ENCODE assay signal across 8 cellular contexts in genomic region chr4:75511841-75512240, GRCh38. TPM values are rescaled to one million over a fixed set of nuclear protein-coding genes. Genes with fewer than 3 reads are reported as not detected.
DNase-seq lines count a peak whose midpoint lies in the region; ATAC-seq and TF ChIP-seq lines count a peak whose summit lies in the region.
"Had no signal": no experiment of that assay in that cellular context is flagged by ENCODE, and none has a peak within 500 bp of the region (broad histone marks: within the 10 kb centered on the region; RNA-seq: fewer than 3 reads in every experiment).

No MANE protein-coding gene starts in this region.

- peaks cover 4% of the 10 kb centered on the region; the same call in 1 of the 2 replicates for H4K20me1 ChIP-seq in HCT116 (ENCODE audit: insufficient read depth)
- no peaks in the 10 kb centered on the region for H4K20me1 ChIP-seq in SU-DHL-6 (ENCODE audit: low read depth, low read length)

- TF ChIP-seq POLR2A in HCT116 (IDR thresholded peaks at IDR 0.05; ENCODE audit: borderline replicate concordance, extremely low read depth, insufficient read depth, insufficient read length), result no peak

- H3K27me3 ChIP-seq in HCT116 (ENCODE audit: insufficient read depth, low read length) (no peaks in the 10 kb centered on the region), SU-DHL-6 (ENCODE audit: low read length) (no peaks in the 10 kb centered on the region), iPS-18a (ENCODE audit: control insufficient read depth, insufficient read depth, low read length) (no peaks in the 10 kb centered on the region), stomach smooth muscle (ENCODE audit: control insufficient read depth in 1 of 2, insufficient read depth in 2 of 2, low read length in 2 of 2) (no peaks in the 10 kb centered on the region)

- TF ChIP-seq RAD21 in HCT116 (IDR thresholded peaks at IDR 0.05; ENCODE audit: low read depth), result no peak

- H3K27ac ChIP-seq in HCT116 (ENCODE audit: low read depth, low read length) (no peak overlapping the region), SU-DHL-6 (ENCODE audit: low read depth, low read length) (no peak overlapping the region), iPS-18a (ENCODE audit: low read length) (peak overlapping the region; percentile 10), stomach smooth muscle (ENCODE audit: low read length) (no peak overlapping the region)

- H3K9me3 ChIP-seq in HCT116 (ENCODE audit: control insufficient read depth in 1 of 2, insufficient read depth in 1 of 2, low read depth in 1 of 2, low read length in 2 of 2) (no peaks in the 10 kb centered on the region), SU-DHL-6 (ENCODE audit: insufficient read depth, low read length) (no peaks in the 10 kb centered on the region), iPS-18a (ENCODE audit: control insufficient read depth, low read depth, low read length) (no peaks in the 10 kb centered on the region), stomach smooth muscle (ENCODE audit: control insufficient read depth in 2 of 2, low read length in 2 of 2) (no peaks in the 10 kb centered on the region)

- intact Hi-C loops in HCT116 (cut with micrococcal nuclease), result loop anchor here (5.0 kb wide), 1 partner anchor 1240 kb away; no protein-coding TSS in a partner anchor

- H3K9ac ChIP-seq in HCT116 (ENCODE audit: low read length), result no peak overlapping the region
- peak overlapping the region; percentile 32; the same call in 1 of the 2 replicates for H3K9ac ChIP-seq in SU-DHL-6 (ENCODE audit: low read length)
- H3K9ac ChIP-seq in iPS-18a (ENCODE audit: low read length), result peak overlapping the region; percentile 2
- no peak overlapping the region for H3K9ac ChIP-seq in stomach smooth muscle (ENCODE audit: low read length in 2 of 2)

- RAD21 ChIA-PET in HCT116 (lab: Charles Lee; ENCODE audit: low non-redundant PET in 1 of 2, low total read pairs in 2 of 2, uncharacterized antibody in 2 of 2, unreplicated experiment in 2 of 2), result no interaction called here

- peaks cover 8 to 24% of the 10 kb centered on the region in 2 experiments; a peak in 3 of 4 replicates for H3K4me1 ChIP-seq in HCT116 (ENCODE audit: control insufficient read depth in 1 of 2, insufficient read depth in 2 of 2, low read length in 2 of 2)
- H3K4me1 ChIP-seq in iPS-18a (ENCODE audit: control insufficient read depth, low read depth, low read length), result peaks cover 26% of the 10 kb centered on the region
- H3K4me1 ChIP-seq in stomach smooth muscle (ENCODE audit: control insufficient read depth, insufficient read depth, low read length), result peaks cover 5% of the 10 kb centered on the region

- BruUV-seq in HCT116 (replicated peaks; lab: Mats Ljungman, UMichigan), result no TSS peak

- POLR2A ChIA-PET in HCT116 (lab: Charles Lee), result no interaction called here

- H2AFZ ChIP-seq in HCT116 (ENCODE audit: low read depth, low read length, poor library complexity, severe bottlenecking) (no peak overlapping the region), SU-DHL-6 (ENCODE audit: low read depth, low read length, severe bottlenecking) (no peak overlapping the region)

- H3K4me2 ChIP-seq in HCT116 (ENCODE audit: low read length) (peak overlapping the region; percentile 95; the same call in 1 of the 2 replicates), SU-DHL-6 (ENCODE audit: low read depth, low read length, poor library complexity, severe bottlenecking) (peak overlapping the region; percentile 95)

- ATAC-seq in HCT116 (no peak), GM21447 (IDR thresholded peaks at IDR 0.05; ENCODE audit: unreplicated experiment) (no peak)
- no peak for ATAC-seq in activated CD4-positive, CD25-positive, alpha-beta regulatory T cell treated with anti-CD3 and anti-CD28 coated beads, Interleukin-2, amount 50 U/mL, for 24 hours

- peaks cover 4 to 9% of the 10 kb centered on the region in 2 experiments; a peak in 2 of 4 replicates for H3K36me3 ChIP-seq in HCT116 (ENCODE audit: control insufficient read depth in 1 of 2, insufficient read depth in 2 of 2, low read length in 2 of 2)
- no peaks in the 10 kb centered on the region; the same call in 1 of the 2 replicates for H3K36me3 ChIP-seq in SU-DHL-6 (ENCODE audit: low read length)
- H3K36me3 ChIP-seq in iPS-18a (ENCODE audit: control insufficient read depth, low read depth, low read length), result peaks cover 10% of the 10 kb centered on the region
- H3K36me3 ChIP-seq in stomach smooth muscle (ENCODE audit: control insufficient read depth in 2 of 2, insufficient read depth in 2 of 2, low read length in 2 of 2), result peaks cover 0 to 3% of the 10 kb centered on the region in 2 donors

- DNase-seq in HCT116 (ENCODE audit: low read depth, low spot score) (no peak), NCI-H187 treated with DMSO at 0.1 percent for 48 hours (lab: John Stamatoyannopoulos, UW) (no peak)
- DNase-seq: NCI-H1694 had no signal

- H3K4me3 ChIP-seq in HCT116 (replicated peaks in 1 of 2; ENCODE audit: low read depth in 1 of 2, low read length in 2 of 2) (no peak overlapping the region), SU-DHL-6 (ENCODE audit: insufficient read depth, low read length, poor library complexity, severe bottlenecking) (no peak overlapping the region), iPS-18a (ENCODE audit: low read length) (peak overlapping the region; percentile 88), stomach smooth muscle (ENCODE audit: low read length in 2 of 2) (peak overlapping the region; percentile 17 to 33)

- H3K9me2 ChIP-seq in HCT116 (ENCODE audit: insufficient read depth) (no peaks in the 10 kb centered on the region), SU-DHL-6 (replicated peaks; ENCODE audit: insufficient read depth, low read length) (no peaks in the 10 kb centered on the region)

- no peak for TF ChIP-seq CTCF in HCT116 (IDR thresholded peaks at IDR 0.05 in 2 of 3, conservative IDR thresholded peaks at IDR 0.05 in 1 of 3; ENCODE audit: borderline replicate concordance in 1 of 3, insufficient read depth in 1 of 3, low read depth in 2 of 3, low read length in 2 of 3)
- TF ChIP-seq CTCF in SU-DHL-6 (IDR thresholded peaks at IDR 0.05; ENCODE audit: insufficient read depth, low read length, poor library complexity, severe bottlenecking), result no peak

- H3K79me2 ChIP-seq in HCT116 (ENCODE audit: insufficient read depth, low read length) (peaks cover 82% of the 10 kb centered on the region), SU-DHL-6 (ENCODE audit: insufficient read depth, low read length) (peaks cover 47% of the 10 kb centered on the region)

- H3F3A ChIP-seq in SU-DHL-6 (ENCODE audit: insufficient read depth), result no peaks in the 10 kb centered on the region

- CTCF ChIA-PET in HCT116 (lab: Charles Lee), result no interaction called here

TF ChIP-seq in HCT116, 20 proteins besides CTCF, POLR2A, EP300 and RAD21:
- TF ChIP-seq ATF3 (IDR thresholded peaks at IDR 0.05) (no peak), CEBPB (IDR thresholded peaks at IDR 0.05; ENCODE audit: low read depth) (no peak), ELF1 (IDR thresholded peaks at IDR 0.05; ENCODE audit: borderline replicate concordance, low read depth) (no peak), EZH2 (IDR thresholded peaks at IDR 0.05) (no peak)

RNA-seq across cellular contexts. Expression of gene RCHY1, which starts 2.4 kb away (rescaled TPM):
- 33.4 TPM for total RNA-seq in HCT116 (2021; ENCODE audit: unreplicated experiment)
- polyA plus RNA-seq in HCT116 (2012), result 34.1 and 43.3 TPM in 2 replicates

RNA-seq across cellular contexts. Expression of gene THAP6, which starts 2.4 kb away (rescaled TPM):
- total RNA-seq in HCT116 (2021; ENCODE audit: unreplicated experiment), result 25.5 TPM
- 7.0 and 9.4 TPM in 2 replicates for polyA plus RNA-seq in HCT116 (2012)

RNA-seq across cellular contexts. Expression of gene ODAPH, which starts 44.0 kb away (rescaled TPM):
- not detected for total RNA-seq in HCT116 (2021; ENCODE audit: unreplicated experiment)
- polyA plus RNA-seq in HCT116 (2012), result not detected in 2 replicates

Comparison
In these comparisons a context has a peak if more than half of its experiments do, and no peak if none do; other contexts are left out.
1. H3K4me3 ChIP-seq: peak in iPS-18a (single experiment) and stomach smooth muscle (2 of 2); none in HCT116 (0 of 2) and SU-DHL-6 (single experiment).
2. H3K9ac ChIP-seq: peak in SU-DHL-6 (single experiment) and iPS-18a (single experiment); none in HCT116 (single experiment) and stomach smooth muscle (0 of 2).